17 cellular contexts compared by ENCODE assay signal in the genomic region with DNA sequence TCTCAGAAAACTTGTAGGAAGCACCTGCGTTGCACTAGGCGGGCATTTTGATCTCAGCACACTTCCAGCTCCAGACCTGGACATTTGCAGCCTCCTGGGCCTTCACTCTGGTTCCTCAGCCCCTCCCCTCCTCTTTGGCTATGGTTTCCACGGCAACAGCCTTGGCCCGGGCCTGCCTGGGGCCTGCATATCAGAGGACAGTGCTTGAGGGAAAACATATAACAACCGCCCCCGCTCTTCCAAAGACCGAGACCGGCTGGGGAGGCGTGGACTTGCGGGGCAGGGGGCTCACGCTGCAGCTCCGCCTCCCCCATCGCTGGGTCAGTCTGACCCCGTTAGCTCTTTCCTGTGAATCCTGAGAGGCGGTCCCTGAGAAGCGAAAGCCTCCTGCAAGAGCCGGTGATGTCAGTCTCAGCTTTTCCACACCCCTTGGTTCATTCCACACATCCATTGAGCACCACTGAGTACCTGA.
DNase-seq lines count a peak whose midpoint lies in the region; TF ChIP-seq lines count a peak whose summit lies in the region.
"Had no signal": no experiment of that assay in that cellular context is flagged by ENCODE, and none has a peak within 500 bp of the region (broad histone marks: within the 10 kb centered on the region; RNA-seq: fewer than 3 reads in every experiment).

No MANE protein-coding gene starts in this region.

- peak overlapping the region; percentile 14 to 88 (median 56) for H3K27ac ChIP-seq in adrenal gland
- peak overlapping the region in 1 of 2 donors; percentile 96 for H3K27ac ChIP-seq in ovary
- no peak overlapping the region for H3K27ac ChIP-seq in CD8-positive, alpha-beta memory T cell (ENCODE audit: low read depth, low read length)
- H3K27ac ChIP-seq: 22Rv1, HL-60, RWPE1 had no signal

- no peaks in the 10 kb centered on the region for H3K27me3 Mint-ChIP-seq in activated T-helper 1 cell treated with anti-CD3 and anti-CD28 coated beads, Interleukin-12 subunit alpha, Interleukin-12 subunit beta, Interleukin-2, Interleukin-4 antibody, amounts not matched to agents 30 ng/mL and 10 ng/mL and 1 ng/mL, durations not matched to agents 14 hours and 24 hours and 36 hours (ENCODE audit: insufficient read depth)
- peaks cover 4 to 6% of the 10 kb centered on the region in 2 donors for H3K27me3 Mint-ChIP-seq in CD8-positive, alpha-beta memory T cell

- no peak for TF ChIP-seq POLR2A in adrenal gland (IDR thresholded peaks at IDR 0.05)
- TF ChIP-seq POLR2A in ovary (IDR thresholded peaks at IDR 0.05), result no peak

- DNase-seq in DMS 273 (lab: John Stamatoyannopoulos, UW; ENCODE audit: unreplicated experiment) (peak; percentile 46), DMS 273 treated with DMSO at 0.1 percent for 48 hours (lab: John Stamatoyannopoulos, UW) (no peak), Daoy (ENCODE audit: low read depth) (peak; percentile 40), adrenal gland (peak; percentile 78 to 90 (median 81)), ovary (peak; percentile 92 to 97 (median 96))
- no peak for DNase-seq in activated T-helper 1 cell treated with anti-CD3 and anti-CD28 coated beads, Interleukin-12 subunit alpha, Interleukin-12 subunit beta, Interleukin-2, Interleukin-4 antibody, amounts not matched to agents 30 ng/mL and 10 ng/mL and 1 ng/mL, durations not matched to agents 14 hours and 24 hours and 36 hours (ENCODE audit: low spot score)
- DNase-seq in activated CD4-positive, alpha-beta T cell treated with anti-CD3 and anti-CD28 coated beads, Interleukin-2, amount 50 U/mL, for 48 hours, result no peak
- DNase-seq in CD8-positive, alpha-beta memory T cell, result no peak
- DNase-seq: DMS153, EL, NCI-H1436 treated with DMSO at 0.1 percent for 48 hours, NCI-H2081, NCI-H226, NCI-H524 treated with DMSO at 0.1 percent for 48 hours had no signal

- CTCF ChIA-PET in CD8-positive, alpha-beta memory T cell (lab: Charles Lee), result no interaction called here

- intact Hi-C loops in adrenal gland (cut with DNase I) (no loop called here), ovary (cut with DNase I) (no loop called here)
- intact Hi-C loops in activated T-helper 1 cell treated with anti-CD3 and anti-CD28 coated beads, Interleukin-12 subunit alpha, Interleukin-12 subunit beta, Interleukin-2, Interleukin-4 antibody, amounts not matched to agents 30 ng/mL and 10 ng/mL and 1 ng/mL, durations not matched to agents 14 hours and 24 hours and 36 hours (cut with micrococcal nuclease), result no loop called here

- no peak overlapping the region for H3K27ac Mint-ChIP-seq in activated T-helper 1 cell treated with anti-CD3 and anti-CD28 coated beads, Interleukin-12 subunit alpha, Interleukin-12 subunit beta, Interleukin-2, Interleukin-4 antibody, amounts not matched to agents 30 ng/mL and 10 ng/mL and 1 ng/mL, durations not matched to agents 14 hours and 24 hours and 36 hours
- H3K27ac Mint-ChIP-seq in CD8-positive, alpha-beta memory T cell, result no peak overlapping the region

- H3K4me1 ChIP-seq in adrenal gland (replicated peaks in 1 of 2), result peaks cover 23 to 26% of the 10 kb centered on the region in 2 donors
- peaks cover 31% of the 10 kb centered on the region for H3K4me1 ChIP-seq in ovary (ENCODE audit: insufficient read depth)
- H3K4me1 ChIP-seq in CD8-positive, alpha-beta memory T cell (ENCODE audit: insufficient read depth, low read length), result no peaks in the 10 kb centered on the region

- WGBS in adrenal gland, 4 donors, result 3 to 16% (median 9%) methylated on average over 4 to 17 of the region's 17 CpGs
- WGBS in ovary, 3 donors, result 0 to 4% (median 2%) methylated on average over 17 of the region's 17 CpGs

- TF ChIP-seq CTCF in adrenal gland (IDR thresholded peaks at IDR 0.05), result no peak
- no peak for TF ChIP-seq CTCF in ovary (IDR thresholded peaks at IDR 0.05)

- H3K4me3 ChIP-seq in adrenal gland, result peak overlapping the region in 1 of 4 donors; percentile 40
- no peak overlapping the region for H3K4me3 ChIP-seq in ovary
- H3K4me3 ChIP-seq in CD8-positive, alpha-beta memory T cell (ENCODE audit: low read length), result no peak overlapping the region

- H3K4me1 Mint-ChIP-seq in activated T-helper 1 cell treated with anti-CD3 and anti-CD28 coated beads, Interleukin-12 subunit alpha, Interleukin-12 subunit beta, Interleukin-2, Interleukin-4 antibody, amounts not matched to agents 30 ng/mL and 10 ng/mL and 1 ng/mL, durations not matched to agents 14 hours and 24 hours and 36 hours (ENCODE audit: low read depth), result no peaks in the 10 kb centered on the region
- no peaks in the 10 kb centered on the region for H3K4me1 Mint-ChIP-seq in CD8-positive, alpha-beta memory T cell

- H3K4me3 Mint-ChIP-seq in activated T-helper 1 cell treated with anti-CD3 and anti-CD28 coated beads, Interleukin-12 subunit alpha, Interleukin-12 subunit beta, Interleukin-2, Interleukin-4 antibody, amounts not matched to agents 30 ng/mL and 10 ng/mL and 1 ng/mL, durations not matched to agents 14 hours and 24 hours and 36 hours, result no peak overlapping the region
- H3K4me3 Mint-ChIP-seq in CD8-positive, alpha-beta memory T cell, result no peak overlapping the region

- POLR2A ChIA-PET in CD8-positive, alpha-beta memory T cell (lab: Charles Lee), result no interaction called here

- H3K36me3 ChIP-seq in adrenal gland (replicated peaks in 1 of 2) (no peaks in the 10 kb centered on the region), ovary (no peaks in the 10 kb centered on the region)
- H3K36me3 ChIP-seq in CD8-positive, alpha-beta memory T cell (ENCODE audit: insufficient read depth, low read length), result no peaks in the 10 kb centered on the region

- H3K27me3 ChIP-seq in adrenal gland (no peaks in the 10 kb centered on the region), ovary (no peaks in the 10 kb centered on the region)
- H3K27me3 ChIP-seq in CD8-positive, alpha-beta memory T cell (ENCODE audit: insufficient read depth, low read length, poor library complexity, severe bottlenecking), result no peaks in the 10 kb centered on the region

- no peak for TF ChIP-seq EP300 in ovary (IDR thresholded peaks at IDR 0.05)

- peaks cover 5% of the 10 kb centered on the region for H3K36me3 Mint-ChIP-seq in activated T-helper 1 cell treated with anti-CD3 and anti-CD28 coated beads, Interleukin-12 subunit alpha, Interleukin-12 subunit beta, Interleukin-2, Interleukin-4 antibody, amounts not matched to agents 30 ng/mL and 10 ng/mL and 1 ng/mL, durations not matched to agents 14 hours and 24 hours and 36 hours (ENCODE audit: low read depth)
- no peaks in the 10 kb centered on the region for H3K36me3 Mint-ChIP-seq in CD8-positive, alpha-beta memory T cell

- H3K9me3 ChIP-seq in adrenal gland (replicated peaks in 1 of 3), result no peaks in the 10 kb centered on the region
- no peaks in the 10 kb centered on the region for H3K9me3 ChIP-seq in ovary
- H3K9me3 ChIP-seq in CD8-positive, alpha-beta memory T cell (ENCODE audit: low read length), result no peaks in the 10 kb centered on the region

- H3K9me3 Mint-ChIP-seq in activated T-helper 1 cell treated with anti-CD3 and anti-CD28 coated beads, Interleukin-12 subunit alpha, Interleukin-12 subunit beta, Interleukin-2, Interleukin-4 antibody, amounts not matched to agents 30 ng/mL and 10 ng/mL and 1 ng/mL, durations not matched to agents 14 hours and 24 hours and 36 hours, result peaks cover 51% of the 10 kb centered on the region
- peaks cover 10 to 27% (median 15%) of the 10 kb centered on the region in 5 donors for H3K9me3 Mint-ChIP-seq in CD8-positive, alpha-beta memory T cell

Comparison
In these comparisons a context has a peak if more than half of its experiments do, and no peak if none do; other contexts are left out.
1. DNase-seq: peak in DMS 273 (single experiment), Daoy (single experiment), adrenal gland (7 of 7) and ovary (5 of 5); none in DMS 273 treated with DMSO at 0.1 percent for 48 hours (single experiment), activated T-helper 1 cell treated with anti-CD3 and anti-CD28 coated beads, Interleukin-12 subunit alpha, Interleukin-12 subunit beta, Interleukin-2, Interleukin-4 antibody, amounts not matched to agents 30 ng/mL and 10 ng/mL and 1 ng/mL, durations not matched to agents 14 hours and 24 hours and 36 hours (single experiment), activated CD4-positive, alpha-beta T cell treated with anti-CD3 and anti-CD28 coated beads, Interleukin-2, amount 50 U/mL, for 48 hours (0 of 2) and CD8-positive, alpha-beta memory T cell (0 of 5).